9 cellular contexts compared by ENCODE assay signal in the genomic region with DNA sequence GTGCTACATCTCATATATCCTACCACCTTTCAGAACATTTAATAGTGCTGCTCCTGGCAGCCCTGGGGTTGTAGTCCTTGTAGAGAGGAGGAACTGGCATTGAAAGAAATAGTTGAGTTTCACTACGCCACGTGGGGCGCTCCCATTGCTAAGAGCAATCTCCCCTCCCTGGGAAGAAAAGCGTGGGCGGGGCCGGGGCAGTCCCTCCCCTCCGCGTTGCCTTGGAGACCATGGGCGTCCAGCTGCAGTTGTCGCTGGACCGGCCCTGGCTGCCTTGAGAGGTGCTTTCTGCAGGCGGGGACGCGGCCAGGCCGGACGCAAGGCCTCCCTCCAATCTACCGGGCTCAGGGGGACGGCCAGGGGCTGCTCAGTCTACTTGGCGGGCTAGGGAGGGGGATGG. TPM values are rescaled to one million over a fixed set of nuclear protein-coding genes. Genes with fewer than 3 reads are reported as not detected.
DNase-seq lines count a peak whose midpoint lies in the region; FAIRE-seq and TF ChIP-seq lines count a peak whose summit lies in the region.
"Had no signal": no experiment of that assay in that cellular context is flagged by ENCODE, and none has a peak within 500 bp of the region (broad histone marks: within the 10 kb centered on the region; RNA-seq: fewer than 3 reads in every experiment).

No MANE protein-coding gene starts in this region.

- H3K23ac ChIP-seq in mesenchymal stem cell (ENCODE audit: low read length in 2 of 2): no peak overlapping the region

- H3K27ac Mint-ChIP-seq in activated CD4-positive, alpha-beta T cell treated with anti-CD3 and anti-CD28 coated beads, Interleukin-2, amount 10 ng/mL, durations not matched to agents 7 days and 5 days: no peak overlapping the region

- no peak overlapping the region for H3K4me3 Mint-ChIP-seq in activated CD4-positive, alpha-beta T cell treated with anti-CD3 and anti-CD28 coated beads, Interleukin-2, amount 10 ng/mL, durations not matched to agents 7 days and 5 days

- POLR2A ChIA-PET in activated CD4-positive, alpha-beta T cell treated with anti-CD3 and anti-CD28 coated beads, Interleukin-2, amount 10 ng/mL, durations not matched to agents 7 days and 5 days (lab: Charles Lee): no interaction called here
- POLR2A ChIA-PET in endothelial cell of umbilical vein (lab: Charles Lee): interaction anchor here (0.6 kb wide), 1 partner anchor 298 kb away, joined by 7 read pairs; no protein-coding TSS in a partner anchor

- H2AK5ac ChIP-seq in mesenchymal stem cell (ENCODE audit: low read length, severe bottlenecking): no peak overlapping the region

- H3K9me3 ChIP-seq in endothelial cell of umbilical vein (replicated peaks; ENCODE audit: control insufficient read depth, insufficient read depth, low read length): no peaks in the 10 kb centered on the region
- H3K9me3 ChIP-seq in mesenchymal stem cell (ENCODE audit: control insufficient read depth, low read length): peaks cover 3% of the 10 kb centered on the region
- no peaks in the 10 kb centered on the region for H3K9me3 ChIP-seq in suprapubic skin

- no peak overlapping the region for H2BK12ac ChIP-seq in mesenchymal stem cell (ENCODE audit: low read length in 2 of 2)

- no peaks in the 10 kb centered on the region for H4K20me1 ChIP-seq in endothelial cell of umbilical vein (replicated peaks; ENCODE audit: control insufficient read depth, extremely low read depth, insufficient read depth, low read length)

- H3K4me2 ChIP-seq in endothelial cell of umbilical vein (ENCODE audit: insufficient read depth, low read length) (peak overlapping the region; percentile 48), mesenchymal stem cell (ENCODE audit: low read length, poor library complexity, severe bottlenecking) (no peak overlapping the region)

- TF ChIP-seq EP300 in suprapubic skin (IDR thresholded peaks at IDR 0.05): no peak

- no peaks in the 10 kb centered on the region for H3K36me3 Mint-ChIP-seq in activated CD4-positive, alpha-beta T cell treated with anti-CD3 and anti-CD28 coated beads, Interleukin-2, amount 10 ng/mL, durations not matched to agents 7 days and 5 days (ENCODE audit: low read depth)

- peaks cover 5% of the 10 kb centered on the region for H3K27me3 Mint-ChIP-seq in activated CD4-positive, alpha-beta T cell treated with anti-CD3 and anti-CD28 coated beads, Interleukin-2, amount 10 ng/mL, durations not matched to agents 7 days and 5 days

- no peaks in the 10 kb centered on the region for H3K79me1 ChIP-seq in mesenchymal stem cell (replicated peaks; ENCODE audit: low read length, poor library complexity, severe bottlenecking)

- DNase-seq in activated CD4-positive, alpha-beta T cell treated with anti-CD3 and anti-CD28 coated beads for 24 hours (ENCODE audit: low read depth in 2 of 2): peak; percentile 2 to 7
- no peak for DNase-seq in activated CD4-positive, alpha-beta T cell treated with anti-CD3 and anti-CD28 coated beads, Interleukin-2, amount 10 ng/mL, durations not matched to agents 7 days and 5 days
- DNase-seq in endothelial cell of umbilical vein (ENCODE audit: low read depth, low spot score) (peak; percentile 66), mesenchymal stem cell (peak; percentile 35), suprapubic skin (ENCODE audit: low spot score in 2 of 2) (peak in 1 of 2 donors; percentile 87), 8988T (no peak), RKO (ENCODE audit: low spot score) (no peak)
- no peak for DNase-seq in activated CD8-positive, alpha-beta memory T cell treated with anti-CD3 and anti-CD28 coated beads for 24 hours
- DNase-seq: ACHN had no signal

- H2BK120ac ChIP-seq in mesenchymal stem cell (ENCODE audit: low read depth, low read length): no peak overlapping the region

- H3K9me1 ChIP-seq in endothelial cell of umbilical vein (replicated peaks; ENCODE audit: control insufficient read depth, extremely low read depth, insufficient read depth, low read length): no peaks in the 10 kb centered on the region

- H4K91ac ChIP-seq in mesenchymal stem cell (ENCODE audit: low read length): no peak overlapping the region

- no peak overlapping the region for H2BK15ac ChIP-seq in mesenchymal stem cell (ENCODE audit: low read depth, poor library complexity, severe bottlenecking)

- H3K4ac ChIP-seq in mesenchymal stem cell (ENCODE audit: low read depth in 1 of 2, low read length in 2 of 2): no peak overlapping the region

- TF ChIP-seq CTCF in endothelial cell of umbilical vein (IDR thresholded peaks at IDR 0.05; ENCODE audit: extremely low read depth in 1 of 2, insufficient read depth in 1 of 2, low read depth in 1 of 2, low read length in 2 of 2) (peak in 1 of 2 donors; percentile 21), suprapubic skin (IDR thresholded peaks at IDR 0.05) (no peak)

- H3K9me3 Mint-ChIP-seq in activated CD4-positive, alpha-beta T cell treated with anti-CD3 and anti-CD28 coated beads, Interleukin-2, amount 10 ng/mL, durations not matched to agents 7 days and 5 days: peaks cover 4% of the 10 kb centered on the region

- WGBS in mesenchymal stem cell: 28% methylated on average over 19 of the region's 19 CpGs
- 17% methylated on average over 13 of the region's 19 CpGs for WGBS in suprapubic skin

- TF ChIP-seq POLR2A in endothelial cell of umbilical vein (IDR thresholded peaks at IDR 0.05; ENCODE audit: low read depth, low read length) (no peak), suprapubic skin (IDR thresholded peaks at IDR 0.05) (no peak)

- H3K4me3 ChIP-seq in endothelial cell of umbilical vein (replicated peaks in 1 of 3; ENCODE audit: insufficient read depth in 1 of 3, low read depth in 1 of 3, low read length in 3 of 3) (peak overlapping the region in 1 of 3 experiments; percentile 1), mesenchymal stem cell (ENCODE audit: insufficient read depth in 1 of 2, low read depth in 1 of 2, low read length in 2 of 2) (peak overlapping the region in 1 of 2 experiments; percentile 74), suprapubic skin (peak overlapping the region; percentile 30)

- H3K18ac ChIP-seq in mesenchymal stem cell (ENCODE audit: low read depth in 1 of 2, low read length in 2 of 2): no peak overlapping the region

- intact Hi-C loops in endothelial cell of umbilical vein (cut with micrococcal nuclease): loop anchor here (1.0 to 5.0 kb wide), 2 partner anchors 14 to 70 kb away; no protein-coding TSS in a partner anchor

- CTCF ChIA-PET in activated CD4-positive, alpha-beta T cell treated with anti-CD3 and anti-CD28 coated beads, Interleukin-2, amount 10 ng/mL, durations not matched to agents 7 days and 5 days (lab: Charles Lee): no interaction called here
- CTCF ChIA-PET in endothelial cell of umbilical vein (lab: Charles Lee): no interaction called here

- no peak overlapping the region for H3K14ac ChIP-seq in mesenchymal stem cell (ENCODE audit: low read length in 2 of 2)

- BruUV-seq in endothelial cell of umbilical vein (replicated peaks; lab: Mats Ljungman, UMichigan): no TSS peak

- H3K9ac ChIP-seq in endothelial cell of umbilical vein (replicated peaks; ENCODE audit: extremely low read depth, insufficient read depth, low read length): no peak overlapping the region
- peak overlapping the region; percentile 70 for H3K9ac ChIP-seq in mesenchymal stem cell (ENCODE audit: low read length)

- dilution Hi-C loops in endothelial cell of umbilical vein (cut with MboI; ENCODE audit: extremely low pct_ligation_motif_present, low sequenced_read_pairs): no loop called here

- no peaks in the 10 kb centered on the region for H3K4me1 Mint-ChIP-seq in activated CD4-positive, alpha-beta T cell treated with anti-CD3 and anti-CD28 coated beads, Interleukin-2, amount 10 ng/mL, durations not matched to agents 7 days and 5 days

- H3K36me3 ChIP-seq in endothelial cell of umbilical vein (ENCODE audit: control insufficient read depth in 2 of 2, extremely low read depth in 1 of 2, insufficient read depth in 2 of 2, low read length in 2 of 2): no peaks in the 10 kb centered on the region
- H3K36me3 ChIP-seq in mesenchymal stem cell (ENCODE audit: control insufficient read depth in 1 of 2, insufficient read depth in 2 of 2, low read depth in 1 of 2, low read length in 2 of 2): peaks cover 5 to 17% of the 10 kb centered on the region in 2 experiments
- H3K36me3 ChIP-seq in suprapubic skin: peaks cover 15% of the 10 kb centered on the region

- no peak for FAIRE-seq in endothelial cell of umbilical vein (lab: Jason Lieb, UNC)

- H2AFZ ChIP-seq in endothelial cell of umbilical vein (ENCODE audit: low read depth, low read length) (peak overlapping the region; percentile 4), mesenchymal stem cell (ENCODE audit: low read depth, low read length) (no peak overlapping the region)

- H3K4me1 ChIP-seq in endothelial cell of umbilical vein (ENCODE audit: control insufficient read depth, extremely low read depth, insufficient read depth, low read length) (peaks cover 7% of the 10 kb centered on the region), mesenchymal stem cell (ENCODE audit: control insufficient read depth, insufficient read depth, low read depth, low read length) (peaks cover 2% of the 10 kb centered on the region), suprapubic skin (peaks cover 11% of the 10 kb centered on the region)

- H3K79me2 ChIP-seq in endothelial cell of umbilical vein (ENCODE audit: control insufficient read depth, insufficient read depth, low read length): no peaks in the 10 kb centered on the region

- H2BK5ac ChIP-seq in mesenchymal stem cell (ENCODE audit: low read depth, low read length, poor library complexity, severe bottlenecking): no peak overlapping the region

- no peak overlapping the region for H3K27ac ChIP-seq in endothelial cell of umbilical vein (ENCODE audit: insufficient read depth, low read depth, low read length)
- H3K27ac ChIP-seq in mesenchymal stem cell (ENCODE audit: low read length, poor library complexity, severe bottlenecking): no peak overlapping the region
- no peak overlapping the region for H3K27ac ChIP-seq in suprapubic skin

- no peak overlapping the region for H4K8ac ChIP-seq in mesenchymal stem cell (ENCODE audit: low read length)

- peaks cover 16 to 24% of the 10 kb centered on the region in 2 experiments for H3K27me3 ChIP-seq in endothelial cell of umbilical vein (ENCODE audit: control insufficient read depth in 2 of 2, insufficient read depth in 2 of 2, low read length in 2 of 2)
- H3K27me3 ChIP-seq in mesenchymal stem cell (ENCODE audit: control insufficient read depth in 1 of 2, insufficient read depth in 1 of 2, low read length in 2 of 2): no peaks in the 10 kb centered on the region
- H3K27me3 ChIP-seq in suprapubic skin: no peaks in the 10 kb centered on the region

RNA-seq across cellular contexts. Expression of gene CCDC180, which starts 0.4 kb away (rescaled TPM):
- total RNA-seq in activated CD4-positive, alpha-beta T cell treated with anti-CD3 and anti-CD28 coated beads, Interleukin-2, amount 10 ng/mL, durations not matched to agents 7 days and 5 days: 1 to 10 TPM; 2.6 to 4.6 TPM
- 2.5 and 4.5 TPM in 2 replicates for total RNA-seq in endothelial cell of umbilical vein
- 0.30 and 0.41 TPM in 2 replicates for polyA plus RNA-seq in endothelial cell of umbilical vein
- 0.31 and 0.66 TPM in 2 replicates for polyA plus RNA-seq in endothelial cell of umbilical vein (2011; cell fraction: cytosol; rRNA removed)
- 5.0 and 6.8 TPM in 2 replicates for polyA plus RNA-seq in endothelial cell of umbilical vein (2011; cell fraction: nucleus; rRNA removed)
- 1.9 and 2.5 TPM in 2 replicates for polyA plus RNA-seq in endothelial cell of umbilical vein (2012)
- 2.8 and 2.9 TPM in 2 replicates for polyA minus RNA-seq in endothelial cell of umbilical vein
- polyA minus RNA-seq in endothelial cell of umbilical vein (2011; cell fraction: cytosol; rRNA and poly(A)+ RNA removed): 1.5 TPM
- 2.5 and 7.8 TPM in 2 replicates for polyA minus RNA-seq in endothelial cell of umbilical vein (2011; cell fraction: nucleus; rRNA and poly(A)+ RNA removed)
- 0.58 TPM for polyA plus RNA-seq in mesenchymal stem cell (2013, experiment 1 of 2)
- 0.62 TPM for polyA plus RNA-seq in mesenchymal stem cell (2013, experiment 2 of 2)
- 1 to 10 TPM in 3 of 4 donors, under 1 TPM in 1; 0.91 to 5.2 (median 2.4) TPM for total RNA-seq in suprapubic skin

Comparison
In these comparisons a context has a peak if more than half of its experiments do, and no peak if none do; other contexts are left out.
1. DNase-seq: peak in activated CD4-positive, alpha-beta T cell treated with anti-CD3 and anti-CD28 coated beads for 24 hours (2 of 2), endothelial cell of umbilical vein (single experiment) and mesenchymal stem cell (single experiment); none in activated CD4-positive, alpha-beta T cell treated with anti-CD3 and anti-CD28 coated beads, Interleukin-2, amount 10 ng/mL, durations not matched to agents 7 days and 5 days (single experiment), activated CD8-positive, alpha-beta memory T cell treated with anti-CD3 and anti-CD28 coated beads for 24 hours (single experiment), 8988T (single experiment) and RKO (single experiment).